ENCODE assay signal across 26 cellular contexts in genomic region chr17:80223142-80223815, GRCh38. TPM values are rescaled to one million over a fixed set of nuclear protein-coding genes. Genes with fewer than 3 reads are reported as not detected.
A peak's percentile ranks its signal among the peaks of the same experiment; 100 is the strongest.
DNase-seq lines count a peak whose midpoint lies in the region; ATAC-seq and TF ChIP-seq lines count a peak whose summit lies in the region.
"Had no signal": no experiment of that assay in that cellular context is flagged by ENCODE, and none has a peak within 500 bp of the region (broad histone marks: within the 10 kb centered on the region; RNA-seq: fewer than 3 reads in every experiment).

No MANE protein-coding gene starts in this region.

- no peaks in the 10 kb centered on the region for H3K36me3 ChIP-seq in transverse colon
- peaks cover 11% of the 10 kb centered on the region for H3K36me3 ChIP-seq in WERI-Rb-1
- H3K36me3 ChIP-seq: cardiac muscle cell, pancreas had no signal

- H3K23me2 ChIP-seq in H9 (ENCODE audit: insufficient read length, low read depth, low read length, poor library complexity, severe bottlenecking): peaks cover 5% of the 10 kb centered on the region

- H3K4me1 ChIP-seq in H9 (ENCODE audit: insufficient read depth, low read length) (no peaks in the 10 kb centered on the region), transverse colon (peaks cover 3 to 26% (median 19%) of the 10 kb centered on the region in 4 donors)

- H2BK20ac ChIP-seq in H9 (ENCODE audit: low read depth, low read length, poor library complexity, severe bottlenecking): no peak overlapping the region

- H3K79me1 ChIP-seq in H9 (ENCODE audit: insufficient read depth, low read depth, low read length, poor library complexity, severe bottlenecking): no peaks in the 10 kb centered on the region

- no peak overlapping the region for H3K18ac ChIP-seq in H9 (ENCODE audit: insufficient read length, low read depth, low read length)

- intact Hi-C loops in transverse colon (cut with DNase I; ENCODE audit: low total_unique reads): no loop called here

- peak overlapping the region; percentile 24 for H3K4me3 Mint-ChIP-seq in activated naive CD4-positive, alpha-beta T cell treated with anti-CD3 and anti-CD28 coated beads, Interleukin-2, amount 10 ng/mL, durations not matched to agents 7 days and 5 days
- H3K4me3 Mint-ChIP-seq in H9: peak overlapping the region; percentile 24 to 29; a peak in 3 of 5 replicates
- peak overlapping the region; percentile 71 for H3K4me3 Mint-ChIP-seq in endothelial cell (ENCODE audit: unreplicated experiment)
- peak overlapping the region; percentile 52 for H3K4me3 Mint-ChIP-seq in progenitor cell of endocrine pancreas (ENCODE audit: low read depth)

- H2BK12ac ChIP-seq in H9 (ENCODE audit: insufficient read length, low read depth, low read length): no peak overlapping the region

- H3K4me3 ChIP-seq in transverse colon: no peak overlapping the region
- H3K4me3 ChIP-seq in WERI-Rb-1 (ENCODE audit: low read depth, low read length): no peak overlapping the region
- H3K4me3 ChIP-seq: A549, cardiac muscle cell, pancreas, SJSA1 had no signal

- H3K4me1 Mint-ChIP-seq in activated naive CD4-positive, alpha-beta T cell treated with anti-CD3 and anti-CD28 coated beads, Interleukin-2, amount 10 ng/mL, durations not matched to agents 7 days and 5 days: peaks cover 16% of the 10 kb centered on the region
- H3K4me1 Mint-ChIP-seq in H9 (peaks cover 31 to 36% of the 10 kb centered on the region in 2 experiments), endothelial cell (ENCODE audit: unreplicated experiment) (peaks cover 16% of the 10 kb centered on the region), progenitor cell of endocrine pancreas (ENCODE audit: low read depth) (peaks cover 8% of the 10 kb centered on the region)

- no peaks in the 10 kb centered on the region for H3K9me3 Mint-ChIP-seq in activated naive CD4-positive, alpha-beta T cell treated with anti-CD3 and anti-CD28 coated beads, Interleukin-2, amount 10 ng/mL, durations not matched to agents 7 days and 5 days
- no peaks in the 10 kb centered on the region for H3K9me3 Mint-ChIP-seq in H9
- H3K9me3 Mint-ChIP-seq in endothelial cell (ENCODE audit: unreplicated experiment): no peaks in the 10 kb centered on the region
- no peaks in the 10 kb centered on the region for H3K9me3 Mint-ChIP-seq in progenitor cell of endocrine pancreas (ENCODE audit: low read depth)

- DNase-seq in activated naive CD4-positive, alpha-beta T cell treated with anti-CD3 and anti-CD28 coated beads, Interleukin-2, amount 10 ng/mL, durations not matched to agents 7 days and 5 days: no peak
- DNase-seq in activated naive CD4-positive, alpha-beta T cell (lab: John Stamatoyannopoulos, UW): no peak
- DNase-seq in H9 (no peak), endothelial cell (ENCODE audit: low spot score) (no peak), progenitor cell of endocrine pancreas (ENCODE audit: low spot score, unreplicated experiment) (no peak), transverse colon (no peak), WERI-Rb-1 (no peak)
- DNase-seq: activated CD4-positive, CD25-positive, alpha-beta regulatory T cell; MM.1S; NCI-H1694; NCI-H2227 treated with DMSO at 0.1 percent for 48 hours; NCI-H82; PC-3; stimulated activated CD4-positive, alpha-beta T cell treated with anti-CD3 and anti-CD28 coated beads, Interleukin-2, amount 100 ng/mL, for 24 hours; stimulated activated naive CD8-positive, alpha-beta T cell treated with anti-CD3 and anti-CD28 coated beads, Interleukin-15, Interleukin-2, amounts not matched to agents 100 U/mL and 50 U/mL, for 24 hours; T-helper 9 cell had no signal

- no peaks in the 10 kb centered on the region for H3K27me3 ChIP-seq in H9 (ENCODE audit: insufficient read depth, low read length)
- no peaks in the 10 kb centered on the region for H3K27me3 ChIP-seq in transverse colon
- H3K27me3 ChIP-seq in WERI-Rb-1 (ENCODE audit: insufficient read depth, low read depth, severe bottlenecking): no peaks in the 10 kb centered on the region
- H3K27me3 ChIP-seq: cardiac muscle cell, pancreas, SJSA1 had no signal

- in situ Hi-C loops in transverse colon (cut with MboI; ENCODE audit: low pct_ligation_motif_present in 1 of 4, low pct_unique_long_range_greater_than_20kb in 1 of 4, low sequenced_read_pairs in 3 of 4): no loop called here

- WGBS in H9 (ENCODE audit: extremely low coverage, insufficient read length, low lambda C conversion rate): no CpG with 5 or more reads among the region's 18 CpGs
- 91 to 100% methylated on average over 2 to 18 of the region's 18 CpGs for WGBS in transverse colon (ENCODE audit: low coverage in 1 of 2), 2 donors

- H4K20me1 ChIP-seq in H9 (ENCODE audit: control insufficient read depth, insufficient read depth, insufficient read length): no peaks in the 10 kb centered on the region

- no peak overlapping the region for H3K14ac ChIP-seq in H9 (ENCODE audit: insufficient read depth, low read length)

- H3K79me2 ChIP-seq in H9 (ENCODE audit: insufficient read depth, low read length): no peaks in the 10 kb centered on the region

- no peak overlapping the region for H4K91ac ChIP-seq in H9 (ENCODE audit: insufficient read length, low read depth, low read length)

- no peak overlapping the region for H4K5ac ChIP-seq in H9 (ENCODE audit: insufficient read length, low read depth, low read length)

- H2BK120ac ChIP-seq in H9 (ENCODE audit: low read depth, low read length, poor library complexity, severe bottlenecking): no peak overlapping the region

- no peaks in the 10 kb centered on the region for H3K9me3 ChIP-seq in H9 (ENCODE audit: control insufficient read depth, low read depth, low read length)
- H3K9me3 ChIP-seq in transverse colon: no peaks in the 10 kb centered on the region
- H3K9me3 ChIP-seq in WERI-Rb-1 (ENCODE audit: severe bottlenecking): no peaks in the 10 kb centered on the region
- H3K9me3 ChIP-seq: A549, pancreas, SJSA1 had no signal

- H3K9ac ChIP-seq in H9 (ENCODE audit: extremely low read depth, insufficient read length, low read length): no peak overlapping the region

- H3K56ac ChIP-seq in H9 (ENCODE audit: insufficient read length, low read depth, low read length): no peak overlapping the region

- no peak overlapping the region for H2BK5ac ChIP-seq in H9 (ENCODE audit: insufficient read length, low read length)

- H3K4ac ChIP-seq in H9 (ENCODE audit: low read depth, low read length): no peak overlapping the region

- TF ChIP-seq CTCF in H9 (conservative IDR thresholded peaks at IDR 0.05): no peak
- TF ChIP-seq CTCF in endothelial cell (IDR thresholded peaks at IDR 0.05; ENCODE audit: unreplicated experiment): no peak
- no peak for TF ChIP-seq CTCF in progenitor cell of endocrine pancreas (IDR thresholded peaks at IDR 0.05; ENCODE audit: unreplicated experiment)
- no peak for TF ChIP-seq CTCF in transverse colon (IDR thresholded peaks at IDR 0.05)
- TF ChIP-seq CTCF in WERI-Rb-1 (IDR thresholded peaks at IDR 0.05; ENCODE audit: low read depth, low read length): no peak

- H3T11ph ChIP-seq in H9 (ENCODE audit: low read length): no peak overlapping the region

- H3K36me3 Mint-ChIP-seq in activated naive CD4-positive, alpha-beta T cell treated with anti-CD3 and anti-CD28 coated beads, Interleukin-2, amount 10 ng/mL, durations not matched to agents 7 days and 5 days: peaks cover 1% of the 10 kb centered on the region
- H3K36me3 Mint-ChIP-seq in H9 (ENCODE audit: insufficient read depth in 1 of 3, low read depth in 3 of 3) (peaks cover 5 to 16% (median 11%) of the 10 kb centered on the region in 3 experiments; a peak in 5 of 7 replicates), endothelial cell (ENCODE audit: low read depth, unreplicated experiment) (peaks cover 28% of the 10 kb centered on the region), progenitor cell of endocrine pancreas (ENCODE audit: insufficient read depth) (peaks cover 6% of the 10 kb centered on the region)

- no peak overlapping the region for H3K23ac ChIP-seq in H9 (ENCODE audit: insufficient read length, low read depth, low read length)

- TF ChIP-seq POLR2A in transverse colon (IDR thresholded peaks at IDR 0.05): no peak

- no peak overlapping the region for H2BK15ac ChIP-seq in H9 (ENCODE audit: low read depth, low read length)

- no peak overlapping the region for H4K8ac ChIP-seq in H9 (replicated peaks; ENCODE audit: insufficient read length, low read depth, low read length)

- H3K27me3 Mint-ChIP-seq in activated naive CD4-positive, alpha-beta T cell treated with anti-CD3 and anti-CD28 coated beads, Interleukin-2, amount 10 ng/mL, durations not matched to agents 7 days and 5 days: peaks cover 24% of the 10 kb centered on the region
- H3K27me3 Mint-ChIP-seq in H9 (ENCODE audit: low read depth) (no peaks in the 10 kb centered on the region; the same call in 1 of the 2 replicates), endothelial cell (ENCODE audit: unreplicated experiment) (peaks cover 7% of the 10 kb centered on the region), progenitor cell of endocrine pancreas (no peaks in the 10 kb centered on the region)

- H3K4me2 ChIP-seq in H9 (ENCODE audit: insufficient read depth, insufficient read length, low read length): no peak overlapping the region
- H3K4me2 ChIP-seq: A549 had no signal

- H3K27ac ChIP-seq in H9 (ENCODE audit: insufficient read length, low read depth, low read length): no peak overlapping the region
- no peak overlapping the region for H3K27ac ChIP-seq in transverse colon
- H3K27ac ChIP-seq in WERI-Rb-1: no peak overlapping the region
- H3K27ac ChIP-seq: A549, C4-2B, cardiac muscle cell, HL-60, pancreas, SJSA1 had no signal

- CTCF ChIA-PET in activated naive CD4-positive, alpha-beta T cell treated with anti-CD3 and anti-CD28 coated beads, Interleukin-2, amount 10 ng/mL, durations not matched to agents 7 days and 5 days (lab: Charles Lee): no interaction called here

- H3K27ac Mint-ChIP-seq in activated naive CD4-positive, alpha-beta T cell treated with anti-CD3 and anti-CD28 coated beads, Interleukin-2, amount 10 ng/mL, durations not matched to agents 7 days and 5 days: no peak overlapping the region
- H3K27ac Mint-ChIP-seq in H9: no peak overlapping the region
- no peak overlapping the region for H3K27ac Mint-ChIP-seq in endothelial cell (ENCODE audit: unreplicated experiment)
- no peak overlapping the region for H3K27ac Mint-ChIP-seq in progenitor cell of endocrine pancreas

- ATAC-seq in HG02852 (IDR thresholded peaks at IDR 0.05; ENCODE audit: unreplicated experiment): no peak
- ATAC-seq: A549; esophagus mucosa; HCT116; left lobe of liver; pancreas; PC-3; stimulated activated naive CD8-positive, alpha-beta T cell treated with anti-CD3 and anti-CD28 coated beads, Interleukin-15, Interleukin-2, amounts not matched to agents 100 U/mL and 50 U/mL, for 24 hours had no signal

- TF ChIP-seq EP300 in transverse colon (IDR thresholded peaks at IDR 0.05; ENCODE audit: low read depth): no peak

- H2AK5ac ChIP-seq in H9 (ENCODE audit: insufficient read length, low read length): no peak overlapping the region

- H2AFZ ChIP-seq in H9 (ENCODE audit: low read length): no peak overlapping the region

RNA-seq across cellular contexts. Expression of gene SLC26A11, which starts 3.1 kb away (rescaled TPM):
- 24.0 and 26.5 TPM in 2 replicates for total RNA-seq in H9 (2021)
- total RNA-seq in endothelial cell (ENCODE audit: unreplicated experiment): 50.1 TPM
- 37.4 and 40.1 TPM in 2 replicates for total RNA-seq in progenitor cell of endocrine pancreas
- total RNA-seq in transverse colon: 10 to 100 TPM; 13.2 to 24.7 (median 17.0) TPM

RNA-seq across cellular contexts. Expression of gene SGSH, which starts 3.1 kb away (rescaled TPM):
- total RNA-seq in H9 (2021): 19.8 and 21.6 TPM in 2 replicates
- 76.0 TPM for total RNA-seq in endothelial cell (ENCODE audit: unreplicated experiment)
- 42.0 and 43.9 TPM in 2 replicates for total RNA-seq in progenitor cell of endocrine pancreas
- total RNA-seq in transverse colon: 10 to 100 TPM; 26.2 to 66.2 (median 39.9) TPM

RNA-seq across cellular contexts. Expression of gene RNF213, which starts 37.4 kb away (rescaled TPM):
- total RNA-seq in H9 (2021) (32.5 and 34.3 TPM in 2 replicates), endothelial cell (ENCODE audit: unreplicated experiment) (110 TPM), progenitor cell of endocrine pancreas (57.6 and 61.9 TPM in 2 replicates), transverse colon (100 to 1,000 TPM; 113 to 174 (median 159) TPM)

RNA-seq across cellular contexts. Expression of gene CARD14, which starts 53.4 kb away (rescaled TPM):
- total RNA-seq in H9 (2021) (0.24 and 0.35 TPM in 2 replicates), endothelial cell (ENCODE audit: unreplicated experiment) (0.64 TPM), progenitor cell of endocrine pancreas (0.36 TPM in 1 of 2 replicates, not detected in the other), transverse colon (under 1 TPM in 3 of 4 donors, not detected in 1; 0.14 to 0.75 (median 0.48) TPM)
- total RNA-seq: SJSA1 had no signal
